8 cellular contexts compared by ENCODE assay signal in genomic region chrX:17374619-17375360, GRCh38. TPM values are rescaled to one million over a fixed set of nuclear protein-coding genes. Genes with fewer than 3 reads are reported as not detected.
DNase-seq lines count a peak whose midpoint lies in the region; ATAC-seq and TF ChIP-seq lines count a peak whose summit lies in the region.

Gene NHS, plus strand, starts transcription at chrX:17375200. Its CDS starts 558 bp downstream, at chrX:17375758.

- peak in 2 of 4 donors; percentile 28 to 30 for TF ChIP-seq POLR2A in esophagus squamous epithelium (IDR thresholded peaks at IDR 0.05)

- H3K4me1 ChIP-seq in RWPE2 (ENCODE audit: insufficient read depth, poor library complexity, severe bottlenecking) (no peaks in the 10 kb centered on the region), esophagus squamous epithelium (peaks cover 0 to 28% (median 0%) of the 10 kb centered on the region in 3 donors), mucosa of rectum (ENCODE audit: control insufficient read depth in 2 of 2, insufficient read depth in 2 of 2, low read length in 2 of 2) (peaks cover 0 to 7% of the 10 kb centered on the region in 2 donors), aorta (ENCODE audit: control insufficient read depth in 1 of 2, insufficient read depth in 2 of 2, low read length in 2 of 2) (no peaks in the 10 kb centered on the region)

- POLR2A ChIA-PET in BJ (lab: Charles Lee): no interaction called here

- no peaks in the 10 kb centered on the region for H3K9me3 ChIP-seq in RWPE2 (ENCODE audit: severe bottlenecking)
- no peaks in the 10 kb centered on the region for H3K9me3 ChIP-seq in esophagus squamous epithelium
- H3K9me3 ChIP-seq in mucosa of rectum (ENCODE audit: control insufficient read depth in 2 of 2, low read length in 2 of 2): peaks cover 0 to 2% of the 10 kb centered on the region in 2 donors
- H3K9me3 ChIP-seq in aorta (ENCODE audit: control insufficient read depth, low read length): no peaks in the 10 kb centered on the region

- no peak for DNase-seq in BJ (ENCODE audit: low read depth)
- DNase-seq in HL-60 (ENCODE audit: low read depth in 1 of 2, low spot score in 1 of 2): peak in 1 of 2 experiments; percentile 13
- DNase-seq in RWPE2 (ENCODE audit: low spot score): peak; percentile 78
- no peak for DNase-seq in esophagus squamous epithelium (lab: John Stamatoyannopoulos, UW)
- DNase-seq in aorta: peak; percentile 81 to 90
- no peak for DNase-seq in NK-92 (lab: John Stamatoyannopoulos, UW; ENCODE audit: unreplicated experiment)
- no peak for DNase-seq in activated effector memory CD4-positive, alpha-beta T cell treated with anti-CD3 and anti-CD28 coated beads, Interleukin-2, amount 50 U/mL, for 16 hours

- no peaks in the 10 kb centered on the region for H3K36me3 ChIP-seq in BJ (ENCODE audit: control insufficient read depth, insufficient read depth, low read length)
- H3K36me3 ChIP-seq in RWPE2 (ENCODE audit: low read depth): no peaks in the 10 kb centered on the region
- H3K36me3 ChIP-seq in esophagus squamous epithelium: no peaks in the 10 kb centered on the region
- no peaks in the 10 kb centered on the region for H3K36me3 ChIP-seq in mucosa of rectum (ENCODE audit: control insufficient read depth in 2 of 2, insufficient read depth in 2 of 2, low read length in 2 of 2)
- H3K36me3 ChIP-seq in aorta (ENCODE audit: control insufficient read depth in 1 of 2, insufficient read depth in 2 of 2, low read length in 1 of 2): no peaks in the 10 kb centered on the region

- H3K4me3 ChIP-seq in BJ (ENCODE audit: low read depth, low read length) (peak within 1 kb of the TSS; percentile 74), HL-60 (replicated peaks; ENCODE audit: insufficient read depth, low read length) (peak within 1 kb of the TSS; percentile 14), RWPE2 (ENCODE audit: severe bottlenecking) (peak within 1 kb of the TSS; percentile 55), esophagus squamous epithelium (peak within 1 kb of the TSS; percentile 46 to 71 (median 58)), mucosa of rectum (ENCODE audit: low read length in 2 of 2) (peak within 1 kb of the TSS; percentile 48 to 70), aorta (ENCODE audit: low read length in 2 of 2) (peak within 1 kb of the TSS; percentile 56 to 66)

- peak within 1 kb of the TSS in 1 of 2 donors; percentile 42 for H3K9ac ChIP-seq in mucosa of rectum (ENCODE audit: low read depth in 1 of 2, low read length in 2 of 2)

- no peak within 1 kb of the TSS for H3K27ac ChIP-seq in HL-60 (replicated peaks)
- H3K27ac ChIP-seq in RWPE2 (ENCODE audit: poor library complexity, severe bottlenecking): peak within 1 kb of the TSS; percentile 47
- peak within 1 kb of the TSS; percentile 51 to 81 (median 78) for H3K27ac ChIP-seq in esophagus squamous epithelium
- H3K27ac ChIP-seq in mucosa of rectum (ENCODE audit: low read depth in 2 of 2, low read length in 2 of 2): peak within 1 kb of the TSS in 1 of 2 donors; percentile 61
- peak within 1 kb of the TSS in 1 of 2 donors; percentile 63 for H3K27ac ChIP-seq in aorta (ENCODE audit: low read depth in 1 of 2, low read length in 2 of 2)

- TF ChIP-seq CTCF in BJ (IDR thresholded peaks at IDR 0.05; ENCODE audit: insufficient read depth, low read depth, low read length) (peak; percentile 44), HL-60 (IDR thresholded peaks at IDR 0.05; ENCODE audit: insufficient read depth, low read length) (no peak), RWPE2 (IDR thresholded peaks at IDR 0.05; ENCODE audit: poor library complexity, severe bottlenecking) (peak; percentile 58), esophagus squamous epithelium (IDR thresholded peaks at IDR 0.05) (peak in 5 of 6 experiments; percentile 22 to 42 (median 36))

- CTCF ChIA-PET in BJ (lab: Yijun Ruan, JAX): no interaction called here

- intact Hi-C loops in esophagus squamous epithelium (cut with DNase I): loop anchor here (10.0 kb wide), 1 partner anchor 210 kb away; no protein-coding TSS in a partner anchor
- intact Hi-C loops in aorta (cut with DNase I): loop anchor here (2.0 to 5.0 kb wide), 4 partner anchors 150 to 316 kb away; no protein-coding TSS in a partner anchor

- ATAC-seq in RWPE2 (ENCODE audit: low read depth) (peak; percentile 64), aorta (ENCODE audit: low FRiP score) (peak; percentile 86)

- whole genome bisulfite sequencing in esophagus squamous epithelium, 2 donors: 19% methylated on average over 10 of the region's 52 CpGs; no CpG with 5 or more reads in 1 of the 2 donors
- 0 to 21% methylated on average over 47 to 52 of the region's 52 CpGs for WGBS in aorta, 2 donors

- H3K27me3 ChIP-seq in BJ (ENCODE audit: control insufficient read depth, insufficient read depth, low read length): no peaks in the 10 kb centered on the region
- peaks cover 23% of the 10 kb centered on the region for H3K27me3 ChIP-seq in HL-60 (ENCODE audit: insufficient read depth, poor library complexity, severe bottlenecking)
- no peaks in the 10 kb centered on the region for H3K27me3 ChIP-seq in RWPE2 (ENCODE audit: insufficient read depth, poor library complexity, severe bottlenecking)
- peaks cover 0 to 3% (median 0%) of the 10 kb centered on the region in 4 donors for H3K27me3 ChIP-seq in esophagus squamous epithelium
- no peaks in the 10 kb centered on the region for H3K27me3 ChIP-seq in mucosa of rectum (ENCODE audit: control insufficient read depth in 2 of 2, insufficient read depth in 2 of 2, low read length in 2 of 2)
- H3K27me3 ChIP-seq in aorta (ENCODE audit: control insufficient read depth in 1 of 2, insufficient read depth in 2 of 2, low read length in 1 of 2): no peaks in the 10 kb centered on the region

RNA-seq across cellular contexts. Expression of gene NHS, which starts in this region (rescaled TPM):
- polyA plus RNA-seq in BJ (2011; rRNA removed) (2.2 and 2.7 TPM in 2 replicates), aorta (1 to 10 TPM; 4.3 to 7.5 TPM)
- polyA minus RNA-seq in BJ (2011; rRNA and poly(A)+ RNA removed): 3.0 and 4.3 TPM in 2 replicates
- total RNA-seq in esophagus squamous epithelium (1 to 10 TPM; 1.2 to 3.4 (median 2.6) TPM), aorta (10 to 100 TPM; 19.1 to 28.2 TPM)

Comparison
In these comparisons a context has a peak if more than half of its experiments do, and no peak if none do; other contexts are left out.
1. RNA of gene NHS (total RNA-seq): 19.1 to 28.2 TPM in aorta; 1.2 to 3.4 TPM in esophagus squamous epithelium; every median in the first group is over 4 times any median in the second.
2. DNase-seq: peak in RWPE2 (single experiment) and aorta (2 of 2); none in BJ (single experiment), esophagus squamous epithelium (single experiment), NK-92 (single experiment) and activated effector memory CD4-positive, alpha-beta T cell treated with anti-CD3 and anti-CD28 coated beads, Interleukin-2, amount 50 U/mL, for 16 hours (single experiment).
3. H3K4me3 ChIP-seq: peak in every context shown above with its lines; median percentile 74 in BJ; 61 in aorta; 59 in mucosa of rectum; 58 in esophagus squamous epithelium; 55 in RWPE2; 14 in HL-60.